ENCODE assay signal across 20 cellular contexts in genomic region chr9:137233143-137233980, GRCh38. TPM values are rescaled to one million over a fixed set of nuclear protein-coding genes. Genes with fewer than 3 reads are reported as not detected.
"Had no signal": no experiment of that assay in that cellular context is flagged by ENCODE, and none has a peak within 500 bp of the region (broad histone marks: within the 10 kb centered on the region; RNA-seq: fewer than 3 reads in every experiment).

No MANE protein-coding gene starts in this region.

- H3K4me2 ChIP-seq: hepatocyte had no signal

- H3K36me3 ChIP-seq: esophagus squamous epithelium, left lung, pancreas, sigmoid colon, spleen, suprapubic skin had no signal

- H3K27ac ChIP-seq: esophagus squamous epithelium, hepatocyte, left lung, pancreas, sigmoid colon, spleen, suprapubic skin had no signal

- FAIRE-seq: pancreas had no signal

- H3K4me3 ChIP-seq: esophagus squamous epithelium, hepatocyte, left lung, pancreas, sigmoid colon, spleen, suprapubic skin had no signal

- DNase-seq: activated CD4-positive, alpha-beta T cell treated with anti-CD3 and anti-CD28 coated beads for 4 hours; activated CD8-positive, alpha-beta T cell treated with anti-CD3 and anti-CD28 coated beads for 36 hours; activated gamma-delta T cell; activated T-cell treated with anti-CD3 and anti-CD28 coated beads, Interleukin-2, amount 50 U/mL, for 72 hours; amniotic stem cell; esophagus squamous epithelium; islet precursor cell; left lung; naive thymus-derived CD4-positive, alpha-beta T cell; pancreas; sigmoid colon; spleen; T-helper 2 cell had no signal

- H3K9me3 ChIP-seq: esophagus squamous epithelium, left lung, pancreas, sigmoid colon, spleen, suprapubic skin had no signal

- H3K27me3 ChIP-seq: hepatocyte, pancreas had no signal

- H2AFZ ChIP-seq: hepatocyte had no signal

RNA-seq across cellular contexts. Expression of gene SLC34A3, which starts 2.7 kb away (rescaled TPM):
- total RNA-seq: activated CD8-positive, alpha-beta T cell treated with anti-CD3 and anti-CD28 coated beads for 36 hours; cardiac septum; fibroblast of villous mesenchyme; glomerular endothelial cell; mononuclear cell; sigmoid colon; spleen had no signal
- polyA plus RNA-seq: naive thymus-derived CD4-positive, alpha-beta T cell; sigmoid colon; spleen had no signal

RNA-seq across cellular contexts. Expression of gene RNF224, which starts 6.1 kb away (rescaled TPM):
- total RNA-seq: activated CD8-positive, alpha-beta T cell treated with anti-CD3 and anti-CD28 coated beads for 36 hours; activated naive CD4-positive, alpha-beta T cell treated with anti-CD3 and anti-CD28 coated beads, Interleukin-2, amount 50 U/mL, for 72 hours; cardiac septum; fibroblast of villous mesenchyme; glomerular endothelial cell; sigmoid colon; spleen had no signal
- polyA plus RNA-seq: naive thymus-derived CD4-positive, alpha-beta T cell; spleen had no signal

RNA-seq across cellular contexts. Expression of gene CYSRT1, which starts 8.4 kb away (rescaled TPM):
- total RNA-seq: cardiac septum had no signal

RNA-seq across cellular contexts. Expression of gene RNF208, which starts 11.3 kb away (rescaled TPM):
- polyA plus RNA-seq: naive thymus-derived CD4-positive, alpha-beta T cell had no signal
